1 cellular context compared by ENCODE assay signal in genomic region chr10:109902992-109903947, GRCh38.
TF ChIP-seq lines count a peak whose summit lies in the region.

No MANE protein-coding gene starts in this region.

TF ChIP-seq in HepG2, 621 proteins besides CTCF, POLR2A, EP300 and RAD21 (continued from another document):
- TF ChIP-seq ZBTB39 (CRISPR knock-in tag; IDR thresholded peaks at IDR 0.05) (no peak), ERF (CRISPR knock-in tag; IDR thresholded peaks at IDR 0.05) (no peak), ZNF615 (CRISPR knock-in tag; IDR thresholded peaks at IDR 0.05; ENCODE audit: borderline replicate concordance) (no peak), ZSCAN31 (CRISPR knock-in tag; IDR thresholded peaks at IDR 0.05; ENCODE audit: low read depth) (no peak), ZNF10 (CRISPR knock-in tag; IDR thresholded peaks at IDR 0.05; ENCODE audit: borderline replicate concordance, low read depth) (no peak), SAP130 (CRISPR knock-in tag; IDR thresholded peaks at IDR 0.05; ENCODE audit: low read depth) (no peak)
